ENCODE assay signal across 8 cellular contexts in genomic region chr22:26172389-26172990, GRCh38. TPM values are rescaled to one million over a fixed set of nuclear protein-coding genes. Genes with fewer than 3 reads are reported as not detected.
DNase-seq lines count a peak whose midpoint lies in the region; ATAC-seq and TF ChIP-seq lines count a peak whose summit lies in the region.

No MANE protein-coding gene starts in this region.

- DNase-seq in GM13977 (ENCODE audit: low spot score) = peak; percentile 65
- peak; percentile 34 to 61 for DNase-seq in NCI-H446 (lab: John Stamatoyannopoulos, UW)
- DNase-seq in adipocyte (ENCODE audit: low read depth) = peak; percentile 41
- DNase-seq in iris pigment epithelial cell (ENCODE audit: low read depth) = peak; percentile 27
- DNase-seq in substantia nigra (lab: John Stamatoyannopoulos, UW) = peak in 27 of 49 donors; percentile 2 to 63 (median 11)
- no peak for DNase-seq in lower leg skin (ENCODE audit: low spot score in 2 of 2)

- no peaks in the 10 kb centered on the region for H3K36me3 ChIP-seq in adipocyte (ENCODE audit: control insufficient read depth, insufficient read depth, low read length, severe bottlenecking)

- peaks cover 67% of the 10 kb centered on the region for H3K27me3 ChIP-seq in adipocyte (replicated peaks; ENCODE audit: control insufficient read depth, insufficient read depth, low read length)

- no peak for ATAC-seq in GM19463 (IDR thresholded peaks at IDR 0.05; ENCODE audit: unreplicated experiment)

- no peak for TF ChIP-seq POLR2A in lower leg skin (IDR thresholded peaks at IDR 0.05)

- in situ Hi-C loops in GM13977 (cut with MboI; ENCODE audit: low pct_unique_long_range_greater_than_20kb, low sequenced_read_pairs, unreplicated experiment) = no loop called here

- peaks cover 2% of the 10 kb centered on the region for H3K4me1 ChIP-seq in adipocyte (ENCODE audit: control insufficient read depth, insufficient read depth, low read length)

- H3K4me3 ChIP-seq in adipocyte (ENCODE audit: low read length) (no peak overlapping the region), lower leg skin (ENCODE audit: low read depth, poor library complexity, severe bottlenecking) (no peak overlapping the region)

- TF ChIP-seq CTCF in C4-2B (conservative IDR thresholded peaks at IDR 0.05) = peak; percentile 88
- peak; percentile 74 for TF ChIP-seq CTCF in GM13977 (IDR thresholded peaks at IDR 0.05; ENCODE audit: extremely low read depth, insufficient read depth, missing control alignments)
- no peak for TF ChIP-seq CTCF in lower leg skin (IDR thresholded peaks at IDR 0.05)

- WGBS in lower leg skin, 2 donors = 40 to 41% methylated on average over 5 of the region's 5 CpGs

- peaks cover under 1% of the 10 kb centered on the region for H3K9me3 ChIP-seq in adipocyte (ENCODE audit: control insufficient read depth, low read length)

- no peak overlapping the region for H3K9ac ChIP-seq in adipocyte (ENCODE audit: low read length)

- H3K27ac ChIP-seq in C4-2B = no peak overlapping the region
- no peak overlapping the region for H3K27ac ChIP-seq in substantia nigra (ENCODE audit: low read depth, low read length, poor library complexity, severe bottlenecking)

- intact Hi-C loops in lower leg skin (cut with DNase I; ENCODE audit: low total_unique reads) = no loop called here

RNA-seq across cellular contexts. Expression of gene SEZ6L, which starts 3.2 kb away (rescaled TPM):
- under 1 TPM in 3 of 4 donors, not detected in 1; 0.19 to 0.52 (median 0.22) TPM for total RNA-seq in lower leg skin

Comparison
In these comparisons a context has a peak if more than half of its experiments do, and no peak if none do; other contexts are left out.
1. CTCF ChIP-seq: peak in C4-2B (single experiment) and GM13977 (single experiment); none in lower leg skin (0 of 3).
2. DNase-seq: peak in GM13977 (single experiment), NCI-H446 (2 of 2), adipocyte (single experiment), iris pigment epithelial cell (single experiment) and substantia nigra (27 of 49); none in lower leg skin (0 of 2).